ENCODE assay signal across 22 cellular contexts in the genomic region with DNA sequence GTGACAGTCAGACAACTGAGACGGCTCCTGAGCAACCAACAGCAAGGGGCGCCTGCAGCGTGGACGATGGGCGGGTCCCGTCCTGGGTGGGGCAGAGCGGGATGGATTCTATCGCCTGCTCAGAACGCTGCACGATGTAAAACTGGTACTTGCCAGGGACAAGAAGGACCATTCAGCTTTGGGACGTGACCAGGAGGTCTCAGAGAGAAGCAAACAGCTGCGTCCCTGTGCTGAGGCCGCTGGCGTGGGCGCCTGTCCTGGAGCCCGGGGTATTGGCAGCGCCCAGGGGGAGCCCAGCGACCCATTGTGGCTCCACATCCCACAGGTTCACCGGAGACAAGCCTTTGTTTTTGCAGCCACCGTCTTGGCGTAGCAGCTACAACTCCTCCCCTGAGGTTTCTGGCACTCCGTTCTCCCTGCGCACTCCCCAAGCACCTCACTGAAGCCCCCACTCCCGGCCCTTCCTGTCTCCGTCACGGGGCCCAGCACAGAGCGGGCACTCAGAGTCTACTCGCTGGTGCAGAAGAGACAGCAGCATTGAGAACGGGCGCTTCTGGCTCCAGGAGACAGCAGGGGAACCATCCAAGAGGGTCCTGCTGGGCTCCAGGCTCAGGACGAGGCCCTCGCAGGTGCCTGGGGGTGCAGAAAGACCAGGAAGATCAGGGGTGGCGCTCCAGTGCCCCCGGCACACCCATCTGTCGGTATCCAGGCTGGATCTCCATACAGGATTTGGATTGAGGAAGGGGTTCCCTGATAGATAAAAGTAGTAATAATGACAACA. TPM values are rescaled to one million over a fixed set of nuclear protein-coding genes. Genes with fewer than 3 reads are reported as not detected.
"Had no signal": no experiment of that assay in that cellular context is flagged by ENCODE, and none has a peak within 500 bp of the region (broad histone marks: within the 10 kb centered on the region; RNA-seq: fewer than 3 reads in every experiment).

No MANE protein-coding gene starts in this region.

- DNase-seq: activated CD4-positive, alpha-beta memory T cell treated with anti-CD3 and anti-CD28 coated beads, Interleukin-2, amount 10 ng/mL, durations not matched to agents 7 days and 5 days; activated CD4-positive, alpha-beta T cell treated with anti-CD3 and anti-CD28 coated beads for 48 hours; activated naive CD4-positive, alpha-beta T cell treated with anti-CD3 and anti-CD28 coated beads for 36 hours; activated naive CD8-positive, alpha-beta T cell treated with anti-CD3 and anti-CD28 coated beads, Interleukin-2, amount 10 ng/mL, durations not matched to agents 7 days and 5 days; activated T-cell treated with anti-CD3 and anti-CD28 coated beads, Interleukin-2, amount 50 U/mL, for 24 hours; amniotic stem cell; colonic mucosa; heart left ventricle; left cardiac atrium; naive B cell; occipital lobe; retina; stimulated activated CD4-positive, alpha-beta T cell treated with anti-CD3 and anti-CD28 coated beads, Interleukin-1b, Interleukin-23, amount 100 ng/mL, for 48 hours; substantia nigra had no signal

- H3K36me3 ChIP-seq: colonic mucosa, heart left ventricle, tibial nerve, vagina had no signal

- H3K4me1 ChIP-seq: colonic mucosa, heart left ventricle, tibial nerve, vagina had no signal

- H3K27me3 ChIP-seq: colonic mucosa, vagina had no signal

- H3K27ac ChIP-seq: colonic mucosa, epithelial cell of prostate, heart left ventricle, tibial nerve, vagina had no signal

- H3K9me3 ChIP-seq: colonic mucosa, heart left ventricle, vagina had no signal

- ATAC-seq: heart left ventricle, left cardiac atrium had no signal

- H3K4me3 ChIP-seq: colonic mucosa, heart left ventricle, lung, tibial nerve, vagina had no signal

RNA-seq across cellular contexts. Expression of gene KCNG2, which starts 22.1 kb away (rescaled TPM):
- total RNA-seq: activated CD4-positive, alpha-beta memory T cell treated with anti-CD3 and anti-CD28 coated beads, Interleukin-2, amount 10 ng/mL, durations not matched to agents 7 days and 5 days; activated naive CD4-positive, alpha-beta T cell treated with anti-CD3 and anti-CD28 coated beads for 36 hours; activated naive CD8-positive, alpha-beta T cell treated with anti-CD3 and anti-CD28 coated beads, Interleukin-2, amount 10 ng/mL, durations not matched to agents 7 days and 5 days; activated T-helper 2 cell treated with anti-CD3 and anti-CD28 coated beads, Interferon-gamma antibody, Interleukin-2, Interleukin-4, amounts not matched to agents 10 μg/mL and 5 μg/mL and 100 μg/mL, durations not matched to agents 14 hours and 24 hours and 36 hours; bronchial epithelial cell; mucosa of gallbladder; T-helper 2 cell treated with Interferon-gamma antibody and Interleukin-4, amounts not matched to agents 100 ng/mL and 5 ng/mL, for 36 hours; vagina had no signal
